Comparison of ENCODE assay signal across 1 cellular context in the genomic region with DNA sequence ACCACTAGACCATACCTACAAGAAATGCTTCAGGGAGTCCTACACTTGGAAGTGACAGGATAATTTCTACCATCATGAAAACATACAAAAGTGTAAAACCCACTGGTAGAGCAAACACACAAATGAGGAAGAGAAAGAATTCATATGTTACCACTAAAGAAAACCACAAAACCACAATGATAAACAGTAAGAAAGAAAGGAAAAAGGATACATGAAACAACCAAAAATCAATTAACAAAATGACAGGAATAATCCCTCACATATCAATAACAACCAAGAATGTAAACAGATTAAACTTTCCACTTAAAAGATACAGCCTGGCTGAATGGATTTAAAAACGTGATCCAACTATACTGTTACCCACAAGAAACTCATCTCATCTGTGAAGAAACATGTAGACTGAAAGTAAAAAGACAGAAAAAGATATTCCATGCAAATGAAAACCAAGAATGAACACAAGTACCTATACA.
TF ChIP-seq lines count a peak whose summit lies in the region.

No MANE protein-coding gene starts in this region.

TF ChIP-seq in GM12878, 131 proteins besides CTCF, POLR2A, EP300 and RAD21 (continued from another document):
- TF ChIP-seq, protein P1, sequence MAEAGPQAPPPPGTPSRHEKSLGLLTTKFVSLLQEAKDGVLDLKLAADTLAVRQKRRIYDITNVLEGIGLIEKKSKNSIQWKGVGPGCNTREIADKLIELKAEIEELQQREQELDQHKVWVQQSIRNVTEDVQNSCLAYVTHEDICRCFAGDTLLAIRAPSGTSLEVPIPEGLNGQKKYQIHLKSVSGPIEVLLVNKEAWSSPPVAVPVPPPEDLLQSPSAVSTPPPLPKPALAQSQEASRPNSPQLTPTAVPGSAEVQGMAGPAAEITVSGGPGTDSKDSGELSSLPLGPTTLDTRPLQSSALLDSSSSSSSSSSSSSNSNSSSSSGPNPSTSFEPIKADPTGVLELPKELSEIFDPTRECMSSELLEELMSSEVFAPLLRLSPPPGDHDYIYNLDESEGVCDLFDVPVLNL (IDR thresholded peaks at IDR 0.05; ENCODE audit: low read depth, low read length) = no peak
- TF ChIP-seq MEF2B (IDR thresholded peaks at IDR 0.05; ENCODE audit: partially characterized antibody, poor library complexity, severe bottlenecking) = peak; percentile 65
- TF ChIP-seq BACH1 (IDR thresholded peaks at IDR 0.05; ENCODE audit: borderline replicate concordance) = peak; percentile 46; the same call in 1 of the 2 replicates
- TF ChIP-seq EED (IDR thresholded peaks at IDR 0.05; ENCODE audit: low read depth) = peak; percentile 55
- TF ChIP-seq, protein P2, sequence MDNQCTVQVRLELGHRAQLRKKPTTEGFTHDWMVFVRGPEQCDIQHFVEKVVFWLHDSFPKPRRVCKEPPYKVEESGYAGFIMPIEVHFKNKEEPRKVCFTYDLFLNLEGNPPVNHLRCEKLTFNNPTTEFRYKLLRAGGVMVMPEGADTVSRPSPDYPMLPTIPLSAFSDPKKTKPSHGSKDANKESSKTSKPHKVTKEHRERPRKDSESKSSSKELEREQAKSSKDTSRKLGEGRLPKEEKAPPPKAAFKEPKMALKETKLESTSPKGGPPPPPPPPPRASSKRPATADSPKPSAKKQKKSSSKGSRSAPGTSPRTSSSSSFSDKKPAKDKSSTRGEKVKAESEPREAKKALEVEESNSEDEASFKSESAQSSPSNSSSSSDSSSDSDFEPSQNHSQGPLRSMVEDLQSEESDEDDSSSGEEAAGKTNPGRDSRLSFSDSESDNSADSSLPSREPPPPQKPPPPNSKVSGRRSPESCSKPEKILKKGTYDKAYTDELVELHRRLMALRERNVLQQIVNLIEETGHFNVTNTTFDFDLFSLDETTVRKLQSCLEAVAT (IDR thresholded peaks at IDR 0.05) = peak; percentile 99
- TF ChIP-seq MTA3 (IDR thresholded peaks at IDR 0.05; ENCODE audit: borderline replicate concordance, low read length) = 0 out of 2 replicates have a peak, but pooled peaks have one; percentile 54
- peak; percentile 96 for TF ChIP-seq MTA2 (IDR thresholded peaks at IDR 0.05; ENCODE audit: low read depth)
- TF ChIP-seq RUNX3 (IDR thresholded peaks at IDR 0.05; ENCODE audit: low read length) = peak; percentile 96
- no peak for TF ChIP-seq MEF2A (IDR thresholded peaks at IDR 0.05; ENCODE audit: insufficient read depth, low read depth, low read length)
- TF ChIP-seq JUND (IDR thresholded peaks at IDR 0.05; ENCODE audit: low read depth, low read length) = no peak
- TF ChIP-seq DPF2 (IDR thresholded peaks at IDR 0.05) = peak; percentile 95
- TF ChIP-seq SP1 (IDR thresholded peaks at IDR 0.05; ENCODE audit: low read depth, low read length) = no peak
- peak; percentile 54; the same call in 1 of the 2 replicates for TF ChIP-seq FOXM1 (IDR thresholded peaks at IDR 0.05; ENCODE audit: low read depth, low read length)
- peak; percentile 75; the same call in 1 of the 2 replicates for TF ChIP-seq SPI1 (IDR thresholded peaks at IDR 0.05; ENCODE audit: borderline replicate concordance, insufficient read depth, low read depth, low read length)
- TF ChIP-seq, protein P3, sequence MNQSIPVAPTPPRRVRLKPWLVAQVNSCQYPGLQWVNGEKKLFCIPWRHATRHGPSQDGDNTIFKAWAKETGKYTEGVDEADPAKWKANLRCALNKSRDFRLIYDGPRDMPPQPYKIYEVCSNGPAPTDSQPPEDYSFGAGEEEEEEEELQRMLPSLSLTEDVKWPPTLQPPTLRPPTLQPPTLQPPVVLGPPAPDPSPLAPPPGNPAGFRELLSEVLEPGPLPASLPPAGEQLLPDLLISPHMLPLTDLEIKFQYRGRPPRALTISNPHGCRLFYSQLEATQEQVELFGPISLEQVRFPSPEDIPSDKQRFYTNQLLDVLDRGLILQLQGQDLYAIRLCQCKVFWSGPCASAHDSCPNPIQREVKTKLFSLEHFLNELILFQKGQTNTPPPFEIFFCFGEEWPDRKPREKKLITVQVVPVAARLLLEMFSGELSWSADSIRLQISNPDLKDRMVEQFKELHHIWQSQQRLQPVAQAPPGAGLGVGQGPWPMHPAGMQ (IDR thresholded peaks at IDR 0.05; ENCODE audit: borderline replicate concordance) = peak; percentile 80; the same call in 1 of the 2 replicates
- peak; percentile 59; the same call in 1 of the 2 replicates for TF ChIP-seq GATAD2B (conservative IDR thresholded peaks at IDR 0.05; ENCODE audit: low read depth)
- peak; percentile 66 for TF ChIP-seq BMI1 (IDR thresholded peaks at IDR 0.05; ENCODE audit: borderline replicate concordance)
- TF ChIP-seq, protein P4, sequence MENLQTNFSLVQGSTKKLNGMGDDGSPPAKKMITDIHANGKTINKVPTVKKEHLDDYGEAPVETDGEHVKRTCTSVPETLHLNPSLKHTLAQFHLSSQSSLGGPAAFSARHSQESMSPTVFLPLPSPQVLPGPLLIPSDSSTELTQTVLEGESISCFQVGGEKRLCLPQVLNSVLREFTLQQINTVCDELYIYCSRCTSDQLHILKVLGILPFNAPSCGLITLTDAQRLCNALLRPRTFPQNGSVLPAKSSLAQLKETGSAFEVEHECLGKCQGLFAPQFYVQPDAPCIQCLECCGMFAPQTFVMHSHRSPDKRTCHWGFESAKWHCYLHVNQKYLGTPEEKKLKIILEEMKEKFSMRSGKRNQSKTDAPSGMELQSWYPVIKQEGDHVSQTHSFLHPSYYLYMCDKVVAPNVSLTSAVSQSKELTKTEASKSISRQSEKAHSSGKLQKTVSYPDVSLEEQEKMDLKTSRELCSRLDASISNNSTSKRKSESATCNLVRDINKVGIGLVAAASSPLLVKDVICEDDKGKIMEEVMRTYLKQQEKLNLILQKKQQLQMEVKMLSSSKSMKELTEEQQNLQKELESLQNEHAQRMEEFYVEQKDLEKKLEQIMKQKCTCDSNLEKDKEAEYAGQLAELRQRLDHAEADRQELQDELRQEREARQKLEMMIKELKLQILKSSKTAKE (IDR thresholded peaks at IDR 0.05; ENCODE audit: low read depth, poor library complexity, severe bottlenecking) = peak; percentile 54
- peak; percentile 99 for TF ChIP-seq IKZF2 (IDR thresholded peaks at IDR 0.05)
- TF ChIP-seq SMAD1 (IDR thresholded peaks at IDR 0.05; ENCODE audit: low read depth, partially characterized antibody) = peak; percentile 18
- TF ChIP-seq, protein P5, sequence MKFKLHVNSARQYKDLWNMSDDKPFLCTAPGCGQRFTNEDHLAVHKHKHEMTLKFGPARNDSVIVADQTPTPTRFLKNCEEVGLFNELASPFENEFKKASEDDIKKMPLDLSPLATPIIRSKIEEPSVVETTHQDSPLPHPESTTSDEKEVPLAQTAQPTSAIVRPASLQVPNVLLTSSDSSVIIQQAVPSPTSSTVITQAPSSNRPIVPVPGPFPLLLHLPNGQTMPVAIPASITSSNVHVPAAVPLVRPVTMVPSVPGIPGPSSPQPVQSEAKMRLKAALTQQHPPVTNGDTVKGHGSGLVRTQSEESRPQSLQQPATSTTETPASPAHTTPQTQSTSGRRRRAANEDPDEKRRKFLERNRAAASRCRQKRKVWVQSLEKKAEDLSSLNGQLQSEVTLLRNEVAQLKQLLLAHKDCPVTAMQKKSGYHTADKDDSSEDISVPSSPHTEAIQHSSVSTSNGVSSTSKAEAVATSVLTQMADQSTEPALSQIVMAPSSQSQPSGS (IDR thresholded peaks at IDR 0.05; ENCODE audit: low read length) = 0 out of 2 replicates have a peak, but pooled peaks have one; percentile 31
- peak; percentile 91 for TF ChIP-seq IKZF1 (conservative IDR thresholded peaks at IDR 0.05)
- TF ChIP-seq, protein P6, sequence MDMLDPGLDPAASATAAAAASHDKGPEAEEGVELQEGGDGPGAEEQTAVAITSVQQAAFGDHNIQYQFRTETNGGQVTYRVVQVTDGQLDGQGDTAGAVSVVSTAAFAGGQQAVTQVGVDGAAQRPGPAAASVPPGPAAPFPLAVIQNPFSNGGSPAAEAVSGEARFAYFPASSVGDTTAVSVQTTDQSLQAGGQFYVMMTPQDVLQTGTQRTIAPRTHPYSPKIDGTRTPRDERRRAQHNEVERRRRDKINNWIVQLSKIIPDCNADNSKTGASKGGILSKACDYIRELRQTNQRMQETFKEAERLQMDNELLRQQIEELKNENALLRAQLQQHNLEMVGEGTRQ (IDR thresholded peaks at IDR 0.05; ENCODE audit: borderline replicate concordance, low read depth, low read length) = no peak
- TF ChIP-seq NFIC (IDR thresholded peaks at IDR 0.05; ENCODE audit: low read depth, low read length) = peak; percentile 76; the same call in 1 of the 2 replicates
- peak; percentile 86 for TF ChIP-seq ZNF217 (IDR thresholded peaks at IDR 0.05)
- TF ChIP-seq, protein P7, sequence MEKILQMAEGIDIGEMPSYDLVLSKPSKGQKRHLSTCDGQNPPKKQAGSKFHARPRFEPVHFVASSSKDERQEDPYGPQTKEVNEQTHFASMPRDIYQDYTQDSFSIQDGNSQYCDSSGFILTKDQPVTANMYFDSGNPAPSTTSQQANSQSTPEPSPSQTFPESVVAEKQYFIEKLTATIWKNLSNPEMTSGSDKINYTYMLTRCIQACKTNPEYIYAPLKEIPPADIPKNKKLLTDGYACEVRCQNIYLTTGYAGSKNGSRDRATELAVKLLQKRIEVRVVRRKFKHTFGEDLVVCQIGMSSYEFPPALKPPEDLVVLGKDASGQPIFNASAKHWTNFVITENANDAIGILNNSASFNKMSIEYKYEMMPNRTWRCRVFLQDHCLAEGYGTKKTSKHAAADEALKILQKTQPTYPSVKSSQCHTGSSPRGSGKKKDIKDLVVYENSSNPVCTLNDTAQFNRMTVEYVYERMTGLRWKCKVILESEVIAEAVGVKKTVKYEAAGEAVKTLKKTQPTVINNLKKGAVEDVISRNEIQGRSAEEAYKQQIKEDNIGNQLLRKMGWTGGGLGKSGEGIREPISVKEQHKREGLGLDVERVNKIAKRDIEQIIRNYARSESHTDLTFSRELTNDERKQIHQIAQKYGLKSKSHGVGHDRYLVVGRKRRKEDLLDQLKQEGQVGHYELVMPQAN (conservative IDR thresholded peaks at IDR 0.05) = no peak
- TF ChIP-seq BHLHE40 (IDR thresholded peaks at IDR 0.05; ENCODE audit: borderline replicate concordance in 1 of 2, low read depth in 2 of 2, low read length in 1 of 2) = peak; percentile 74 to 91
- TF ChIP-seq CBFB (IDR thresholded peaks at IDR 0.05; ENCODE audit: low read depth) = peak; percentile 92
